17 cellular contexts compared by ENCODE assay signal in genomic region chr2:134462791-134463725, GRCh38.
"Had no signal": no experiment of that assay in that cellular context is flagged by ENCODE, and none has a peak within 500 bp of the region (broad histone marks: within the 10 kb centered on the region; RNA-seq: fewer than 3 reads in every experiment).

No MANE protein-coding gene starts in this region.

- H3K4me3 Mint-ChIP-seq: activated naive CD8-positive, alpha-beta T cell treated with anti-CD3 and anti-CD28 coated beads, Interleukin-2, amount 50 U/mL, for 24 hours; activated T-helper 1 cell treated with anti-CD3 and anti-CD28 coated beads, Interleukin-12 subunit alpha, Interleukin-12 subunit beta, Interleukin-2, Interleukin-4 antibody, amounts not matched to agents 30 ng/mL and 10 ng/mL and 1 ng/mL, durations not matched to agents 14 hours and 24 hours and 36 hours had no signal

- FAIRE-seq: islet of Langerhans had no signal

- DNase-seq: activated gamma-delta T cell; activated naive CD4-positive, alpha-beta T cell treated with anti-CD3 and anti-CD28 coated beads, Interleukin-2, amount 50 U/mL, for 16 hours; activated naive CD8-positive, alpha-beta T cell treated with anti-CD3 and anti-CD28 coated beads, Interleukin-2, amount 50 U/mL, for 24 hours; caudate nucleus; left cardiac atrium; mesendoderm; naive B cell; nucleus accumbens; sigmoid colon; stimulated activated CD4-positive, alpha-beta T cell treated with anti-CD3 and anti-CD28 coated beads, Interleukin-4, amount 100 ng/mL, for 1 hour; stimulated activated naive CD4-positive, alpha-beta T cell treated with Interleukin-2 at 50 U/mL for 16 hours; T-helper 1 cell; T-helper 9 cell had no signal

- H3K4me1 ChIP-seq: sigmoid colon had no signal

- H3K27ac ChIP-seq: heart left ventricle, sigmoid colon had no signal

- H3K27me3 ChIP-seq: heart left ventricle, sigmoid colon had no signal

- H3K36me3 Mint-ChIP-seq: naive B cell had no signal

- H3K36me3 ChIP-seq: heart left ventricle, sigmoid colon had no signal

- H3K9me3 Mint-ChIP-seq: activated naive CD8-positive, alpha-beta T cell treated with anti-CD3 and anti-CD28 coated beads, Interleukin-2, amount 50 U/mL, for 24 hours; activated T-helper 1 cell treated with anti-CD3 and anti-CD28 coated beads, Interleukin-12 subunit alpha, Interleukin-12 subunit beta, Interleukin-2, Interleukin-4 antibody, amounts not matched to agents 30 ng/mL and 10 ng/mL and 1 ng/mL, durations not matched to agents 14 hours and 24 hours and 36 hours; naive B cell had no signal

- H3K27me3 Mint-ChIP-seq: activated naive CD8-positive, alpha-beta T cell treated with anti-CD3 and anti-CD28 coated beads, Interleukin-2, amount 50 U/mL, for 24 hours; naive B cell had no signal

- ATAC-seq: activated naive CD8-positive, alpha-beta T cell treated with anti-CD3 and anti-CD28 coated beads, Interleukin-2, amount 50 U/mL, for 24 hours; heart left ventricle; left cardiac atrium had no signal

- H3K9me3 ChIP-seq: heart left ventricle, sigmoid colon had no signal

- H3K27ac Mint-ChIP-seq: activated naive CD8-positive, alpha-beta T cell treated with anti-CD3 and anti-CD28 coated beads, Interleukin-2, amount 50 U/mL, for 24 hours; activated T-helper 1 cell treated with anti-CD3 and anti-CD28 coated beads, Interleukin-12 subunit alpha, Interleukin-12 subunit beta, Interleukin-2, Interleukin-4 antibody, amounts not matched to agents 30 ng/mL and 10 ng/mL and 1 ng/mL, durations not matched to agents 14 hours and 24 hours and 36 hours had no signal

- H3K4me2 ChIP-seq: smooth muscle cell had no signal

- H3K4me3 ChIP-seq: heart left ventricle, sigmoid colon, smooth muscle cell had no signal
